Comparison of ENCODE assay signal across 18 cellular contexts in genomic region chr12:106120578-106121105, GRCh38. TPM values are rescaled to one million over a fixed set of nuclear protein-coding genes. Genes with fewer than 3 reads are reported as not detected.
DNase-seq lines count a peak whose midpoint lies in the region; ATAC-seq lines count a peak whose summit lies in the region.
"Had no signal": no experiment of that assay in that cellular context is flagged by ENCODE, and none has a peak within 500 bp of the region (broad histone marks: within the 10 kb centered on the region; RNA-seq: fewer than 3 reads in every experiment).

No MANE protein-coding gene starts in this region.

- H3K36me3 ChIP-seq in trophoblast cell (ENCODE audit: control insufficient read depth in 1 of 2, insufficient read depth in 2 of 2, low read length in 2 of 2) = peaks cover 5 to 15% of the 10 kb centered on the region in 2 experiments
- H3K36me3 ChIP-seq in aorta (ENCODE audit: control insufficient read depth in 1 of 2, insufficient read depth in 2 of 2, low read length in 1 of 2) = no peaks in the 10 kb centered on the region

- no peak overlapping the region for H3K27ac Mint-ChIP-seq in stimulated activated memory B cell treated with anti-CD40 and anti-IgM and Interleukin-4, amounts not matched to agents 10 μg/mL and 1 μg/mL and 100 μg/mL, for 72 hours
- H3K27ac Mint-ChIP-seq: naive B cell had no signal

- no peak overlapping the region for H2AK5ac ChIP-seq in trophoblast cell (ENCODE audit: low read length)

- H3K23ac ChIP-seq in trophoblast cell (ENCODE audit: low read length) = no peak overlapping the region

- no peak overlapping the region for H3K4me3 Mint-ChIP-seq in stimulated activated memory B cell treated with anti-CD40 and anti-IgM and Interleukin-4, amounts not matched to agents 10 μg/mL and 1 μg/mL and 100 μg/mL, for 72 hours
- H3K4me3 Mint-ChIP-seq: naive B cell had no signal

- H3K4me3 ChIP-seq in trophoblast cell (ENCODE audit: low read depth, low read length) (no peak overlapping the region), aorta (ENCODE audit: low read length in 2 of 2) (no peak overlapping the region)
- H3K4me3 ChIP-seq: testis had no signal

- peak overlapping the region; percentile 56 for H3K4ac ChIP-seq in trophoblast cell (ENCODE audit: low read depth, low read length)

- no peak overlapping the region for H4K12ac ChIP-seq in trophoblast cell (ENCODE audit: low read depth, low read length)

- H2BK5ac ChIP-seq in trophoblast cell (ENCODE audit: low read depth, low read length, poor library complexity) = no peak overlapping the region

- no peak overlapping the region for H4K91ac ChIP-seq in trophoblast cell (ENCODE audit: low read depth, low read length)

- H4K8ac ChIP-seq in trophoblast cell (ENCODE audit: low read depth, low read length) = no peak overlapping the region

- H3K9ac ChIP-seq in trophoblast cell (ENCODE audit: low read length) = no peak overlapping the region

- WGBS in trophoblast cell (ENCODE audit: extremely low coverage, insufficient coverage, insufficient read length) = no CpG with 5 or more reads among the region's 7 CpGs
- 55 to 58% methylated on average over 7 of the region's 7 CpGs for WGBS in aorta, 2 donors

- no peak overlapping the region for H2BK120ac ChIP-seq in trophoblast cell (ENCODE audit: insufficient read depth, low read length, poor library complexity)

- H3K36me3 Mint-ChIP-seq in stimulated activated memory B cell treated with anti-CD40 and anti-IgM and Interleukin-4, amounts not matched to agents 10 μg/mL and 1 μg/mL and 100 μg/mL, for 72 hours = no peaks in the 10 kb centered on the region
- H3K36me3 Mint-ChIP-seq: naive B cell had no signal

- H3K4me1 Mint-ChIP-seq in stimulated activated memory B cell treated with anti-CD40 and anti-IgM and Interleukin-4, amounts not matched to agents 10 μg/mL and 1 μg/mL and 100 μg/mL, for 72 hours = no peaks in the 10 kb centered on the region
- H3K4me1 Mint-ChIP-seq: naive B cell had no signal

- H2AFZ ChIP-seq in trophoblast cell (ENCODE audit: insufficient read depth, low read length, poor library complexity) = no peak overlapping the region

- H3K79me2 ChIP-seq in trophoblast cell (ENCODE audit: control insufficient read depth, insufficient read depth, low read length, poor library complexity) = peaks cover 31% of the 10 kb centered on the region

- H3K27ac ChIP-seq in trophoblast cell (ENCODE audit: low read depth, low read length) (peak overlapping the region; percentile 33), aorta (ENCODE audit: low read depth in 1 of 2, low read length in 2 of 2) (peak overlapping the region; percentile 10 to 77)
- H3K27ac ChIP-seq: C4-2B, testis had no signal

- H3K4me1 ChIP-seq in trophoblast cell (ENCODE audit: control insufficient read depth in 1 of 2, insufficient read depth in 2 of 2, low read length in 2 of 2) (peaks cover 22 to 53% of the 10 kb centered on the region in 2 experiments), aorta (ENCODE audit: control insufficient read depth in 1 of 2, insufficient read depth in 2 of 2, low read length in 2 of 2) (peaks cover 10 to 22% of the 10 kb centered on the region in 2 donors)

- no peak overlapping the region for H2BK12ac ChIP-seq in trophoblast cell (ENCODE audit: low read length)

- H3K27me3 ChIP-seq in trophoblast cell (ENCODE audit: insufficient read depth, low read length) = no peaks in the 10 kb centered on the region
- no peaks in the 10 kb centered on the region for H3K27me3 ChIP-seq in aorta (ENCODE audit: control insufficient read depth in 1 of 2, insufficient read depth in 2 of 2, low read length in 1 of 2)
- H3K27me3 ChIP-seq: testis had no signal

- intact Hi-C loops in Right ventricle myocardium inferior (cut with DNase I) (loop anchor here (5.0 kb wide), 1 partner anchor 138 kb away; no protein-coding TSS in a partner anchor), cardiac septum (cut with DNase I) (loop anchor here (5.0 kb wide), 1 partner anchor 153 kb away; no protein-coding TSS in a partner anchor), aorta (cut with DNase I) (loop anchor here in 1 of 2 donors (5.0 kb wide), 1 partner anchor 38 kb away; no protein-coding TSS in a partner anchor)

- peak; percentile 77 for DNase-seq in Right ventricle myocardium inferior (ENCODE audit: missing footprints)
- DNase-seq in cardiac septum (ENCODE audit: low spot score) = no peak
- peak; percentile 52 for DNase-seq in islet precursor cell
- DNase-seq in trophoblast cell = no peak
- DNase-seq in aorta = no peak
- DNase-seq in AML-193 (lab: John Stamatoyannopoulos, UW) = no peak
- no peak for DNase-seq in NCI-H2171 treated with DMSO at 0.1 percent for 48 hours (lab: John Stamatoyannopoulos, UW)
- DNase-seq: 8988T; activated CD4-positive, alpha-beta T cell treated with anti-CD3 and anti-CD28 coated beads for 4 hours; activated naive CD4-positive, alpha-beta T cell treated with anti-CD3 and anti-CD28 coated beads, Interleukin-2, amount 50 U/mL, for 16 hours; central memory CD4-positive, alpha-beta T cell; DND-41; naive B cell; NCI-H187; NCI-H510A treated with DMSO at 0.1 percent for 48 hours; testis had no signal

- peaks cover 10% of the 10 kb centered on the region for H3K27me3 Mint-ChIP-seq in stimulated activated memory B cell treated with anti-CD40 and anti-IgM and Interleukin-4, amounts not matched to agents 10 μg/mL and 1 μg/mL and 100 μg/mL, for 72 hours

- peak overlapping the region; percentile 17 for H3K4me2 ChIP-seq in trophoblast cell (ENCODE audit: low read length)

- H3K18ac ChIP-seq in trophoblast cell (ENCODE audit: low read length) = peak overlapping the region; percentile 54

- no peaks in the 10 kb centered on the region for H3K79me1 ChIP-seq in trophoblast cell (ENCODE audit: low read length)

- peak overlapping the region; percentile 44 for H3K14ac ChIP-seq in trophoblast cell (ENCODE audit: low read length)

- H3K9me3 Mint-ChIP-seq in stimulated activated memory B cell treated with anti-CD40 and anti-IgM and Interleukin-4, amounts not matched to agents 10 μg/mL and 1 μg/mL and 100 μg/mL, for 72 hours = no peaks in the 10 kb centered on the region

- no peaks in the 10 kb centered on the region for H3K9me3 ChIP-seq in trophoblast cell (ENCODE audit: insufficient read depth, low read depth, low read length)
- no peaks in the 10 kb centered on the region for H3K9me3 ChIP-seq in aorta (ENCODE audit: control insufficient read depth, low read length)
- H3K9me3 ChIP-seq: testis had no signal

- ATAC-seq in Right ventricle myocardium inferior (peak; percentile 53), aorta (ENCODE audit: low FRiP score) (no peak)
- no peak for ATAC-seq in stimulated activated memory B cell treated with anti-CD40 and anti-IgM and Interleukin-4, amounts not matched to agents 10 μg/mL and 1 μg/mL and 100 μg/mL, for 72 hours

RNA-seq across cellular contexts. Expression of gene NUAK1, which starts 18.1 kb away (rescaled TPM):
- total RNA-seq in Right ventricle myocardium inferior (42.1 TPM), cardiac septum (66.8 TPM), aorta (10 to 100 TPM; 28.2 to 37.7 TPM)
- polyA plus RNA-seq in trophoblast cell (2013) = 34.0 and 34.8 TPM in 2 replicates
- 1 to 10 TPM; 5.3 to 8.7 TPM for polyA plus RNA-seq in aorta

Comparison
In these comparisons a context has a peak if more than half of its experiments do, and no peak if none do; other contexts are left out.
1. DNase-seq: peak in Right ventricle myocardium inferior (single experiment) and islet precursor cell (single experiment); none in cardiac septum (single experiment), trophoblast cell (0 of 2), aorta (0 of 2), AML-193 (0 of 2) and NCI-H2171 treated with DMSO at 0.1 percent for 48 hours (single experiment).